ENCODE assay signal across 18 cellular contexts in genomic region chr10:96235326-96236089, GRCh38. TPM values are rescaled to one million over a fixed set of nuclear protein-coding genes. Genes with fewer than 3 reads are reported as not detected.
"Had no signal": no experiment of that assay in that cellular context is flagged by ENCODE, and none has a peak within 500 bp of the region (broad histone marks: within the 10 kb centered on the region; RNA-seq: fewer than 3 reads in every experiment).

No MANE protein-coding gene starts in this region.

- H3K27me3 ChIP-seq: upper lobe of left lung had no signal

- H3K4me2 ChIP-seq: smooth muscle cell had no signal

- ATAC-seq: stimulated activated effector memory CD8-positive, alpha-beta T cell treated with anti-CD3 and anti-CD28 coated beads, Interleukin-12 subunit alpha, Interleukin-12 subunit beta, amount 100 ng/mL, for 72 hours had no signal

- H3K4me3 ChIP-seq: lung, smooth muscle cell, thoracic aorta, upper lobe of left lung had no signal

- H3K27me3 Mint-ChIP-seq: activated naive CD8-positive, alpha-beta T cell had no signal

- H3K4me1 Mint-ChIP-seq: immature natural killer cell; stimulated activated effector memory CD8-positive, alpha-beta T cell treated with anti-CD3 and anti-CD28 coated beads, Interleukin-12 subunit alpha, Interleukin-12 subunit beta, amount 100 ng/mL, for 72 hours had no signal

- H3K36me3 ChIP-seq: thoracic aorta, upper lobe of left lung had no signal

- H3K36me3 Mint-ChIP-seq: activated naive CD8-positive, alpha-beta T cell; immature natural killer cell; mesothelial cell of epicardium; stimulated activated effector memory CD8-positive, alpha-beta T cell treated with anti-CD3 and anti-CD28 coated beads, Interleukin-12 subunit alpha, Interleukin-12 subunit beta, amount 100 ng/mL, for 72 hours had no signal

- DNase-seq: activated CD4-positive, alpha-beta T cell treated with anti-CD3 and anti-CD28 coated beads, Interleukin-2, amount 50 U/mL, for 4 hours; activated gamma-delta T cell treated with Interleukin-2 at 50 U/mL for 16 hours; amniotic stem cell; immature natural killer cell; stimulated activated CD4-positive, alpha-beta T cell treated with anti-CD3 and anti-CD28 coated beads, Interleukin-4, amount 100 ng/mL, for 24 hours had no signal

- H3K9me3 Mint-ChIP-seq: immature natural killer cell; mesothelial cell of epicardium; stimulated activated effector memory CD8-positive, alpha-beta T cell treated with anti-CD3 and anti-CD28 coated beads, Interleukin-12 subunit alpha, Interleukin-12 subunit beta, amount 100 ng/mL, for 72 hours had no signal

- H3K27ac Mint-ChIP-seq: activated naive CD8-positive, alpha-beta T cell; immature natural killer cell; mesothelial cell of epicardium; stimulated activated effector memory CD8-positive, alpha-beta T cell treated with anti-CD3 and anti-CD28 coated beads, Interleukin-12 subunit alpha, Interleukin-12 subunit beta, amount 100 ng/mL, for 72 hours had no signal

- H3K4me3 Mint-ChIP-seq: activated naive CD8-positive, alpha-beta T cell; immature natural killer cell; mesothelial cell of epicardium; stimulated activated effector memory CD8-positive, alpha-beta T cell treated with anti-CD3 and anti-CD28 coated beads, Interleukin-12 subunit alpha, Interleukin-12 subunit beta, amount 100 ng/mL, for 72 hours had no signal

- H3K9me3 ChIP-seq: thoracic aorta, upper lobe of left lung had no signal

- H3K27ac ChIP-seq: thoracic aorta, upper lobe of left lung, VCaP had no signal

- H3K4me1 ChIP-seq: upper lobe of left lung had no signal

RNA-seq across cellular contexts. Expression of gene BLNK, which starts 35.9 kb away (rescaled TPM):
- total RNA-seq: dermis microvascular lymphatic vessel endothelial cell; fibroblast of villous mesenchyme; osteocyte; T-helper 1 cell treated with Interleukin-12 subunit alpha and Interleukin-12 subunit beta and Interleukin-4 antibody, amounts not matched to agents 30 ng/mL and 1 ng/mL, for 36 hours had no signal
- polyA plus RNA-seq: neural cell had no signal
